ENCODE assay signal across 34 cellular contexts in genomic region chr1:247961796-247962195, GRCh38. TPM values are rescaled to one million over a fixed set of nuclear protein-coding genes. Genes with fewer than 3 reads are reported as not detected.
"Had no signal": no experiment of that assay in that cellular context is flagged by ENCODE, and none has a peak within 500 bp of the region (broad histone marks: within the 10 kb centered on the region; RNA-seq: fewer than 3 reads in every experiment).

No MANE protein-coding gene starts in this region.

- ATAC-seq: left colon; left lung; lower lobe of right lung; natural killer cell; right lobe of liver; stimulated activated naive B cell treated with anti-CD40 and anti-IgM and Interleukin-4, amounts not matched to agents 10 μg/mL and 1 μg/mL and 100 μg/mL, for 72 hours; stimulated activated naive CD8-positive, alpha-beta T cell treated with anti-CD3 and anti-CD28 coated beads, Interleukin-15, Interleukin-2, amounts not matched to agents 100 U/mL and 50 U/mL, for 24 hours; upper lobe of right lung had no signal

- H3K27ac ChIP-seq: left lung, lower lobe of right lung, neural progenitor cell, neutrophil, ovary, right atrium auricular region, right lobe of liver, stomach, testis, tibial artery, upper lobe of right lung had no signal

- H3K4me1 ChIP-seq: left lung, lower lobe of right lung, neural progenitor cell, right atrium auricular region, right lobe of liver, stomach, testis, tibial artery, upper lobe of right lung had no signal

- H3K36me3 ChIP-seq: left lung, lower lobe of right lung, neural progenitor cell, neutrophil, ovary, right atrium auricular region, right lobe of liver, stomach, tibial artery, upper lobe of right lung had no signal

- H3K4me3 ChIP-seq: left lung, lower lobe of right lung, neural progenitor cell, ovary, right atrium auricular region, right lobe of liver, smooth muscle cell, stomach, testis, tibial artery, upper lobe of right lung had no signal

- H3K9me3 ChIP-seq: left lung, lower lobe of right lung, neutrophil, ovary, right atrium auricular region, right lobe of liver, testis, tibial artery, upper lobe of right lung had no signal

- H3K9ac ChIP-seq: neural progenitor cell had no signal

- H2AFZ ChIP-seq: neural progenitor cell had no signal

- DNase-seq: hypothalamus; immature natural killer cell; kidney; left colon; left lung; lower lobe of right lung; mesendoderm; naive B cell; natural killer cell; nephron progenitor cell; occipital lobe; ovary; right lobe of liver; stimulated activated CD4-positive, alpha-beta T cell treated with anti-CD3 and anti-CD28 coated beads, Interleukin-15, amount 100 ng/mL, for 24 hours; stimulated activated CD4-positive, alpha-beta T cell treated with anti-CD3 and anti-CD28 coated beads, Interleukin-2, amount 100 ng/mL, for 24 hours; stimulated activated CD4-positive, alpha-beta T cell treated with anti-CD3 and anti-CD28 coated beads, Interleukin-4, amount 100 ng/mL, for 1 hour; stimulated activated naive B cell treated with anti-CD40 and anti-IgM and Interleukin-4, amounts not matched to agents 10 μg/mL and 1 μg/mL and 100 μg/mL, for 72 hours; stimulated activated naive CD8-positive, alpha-beta T cell treated with anti-CD3 and anti-CD28 coated beads, Interleukin-15, Interleukin-2, amounts not matched to agents 100 U/mL and 50 U/mL, for 24 hours; stomach; testis; tibial artery; trophoblast cell; upper lobe of right lung had no signal

- H3K27me3 ChIP-seq: left lung, neural progenitor cell, neutrophil, ovary, right atrium auricular region, right lobe of liver, stomach, testis, tibial artery, upper lobe of right lung had no signal

- H3K4me2 ChIP-seq: neural progenitor cell, smooth muscle cell had no signal

RNA-seq across cellular contexts. Expression of gene OR2AK2, which starts 3.2 kb away (rescaled TPM):
- total RNA-seq: kidney, left colon, left lung, liver, lower lobe of right lung, mesothelial cell of epicardium, progenitor cell of endocrine pancreas, pulmonary artery endothelial cell, renal cortical epithelial cell, right atrium auricular region, right lobe of liver, skeletal muscle tissue, smooth muscle cell, stomach, upper lobe of right lung had no signal

RNA-seq across cellular contexts. Expression of gene OR2L8, which starts 13.1 kb away (rescaled TPM):
- total RNA-seq: kidney, left colon, left lung, lower lobe of right lung, mesothelial cell of epicardium, progenitor cell of endocrine pancreas, pulmonary artery endothelial cell, right atrium auricular region, right lobe of liver, skeletal muscle tissue, smooth muscle cell, stomach, upper lobe of right lung had no signal

RNA-seq across cellular contexts. Expression of gene OR2AJ1, which starts 37.1 kb away (rescaled TPM):
- total RNA-seq: kidney, left colon, left lung, liver, lower lobe of right lung, mesothelial cell of epicardium, mononuclear cell, natural killer cell, ovary, progenitor cell of endocrine pancreas, pulmonary artery endothelial cell, renal cortical epithelial cell, right atrium auricular region, right lobe of liver, skeletal muscle tissue, smooth muscle cell, upper lobe of right lung had no signal

RNA-seq across cellular contexts. Expression of gene OR2T8, which starts 41.7 kb away (rescaled TPM):
- total RNA-seq: kidney, left lung, lower lobe of right lung, mesothelial cell of epicardium, natural killer cell, occipital lobe, ovary, progenitor cell of endocrine pancreas, pulmonary artery endothelial cell, renal cortical epithelial cell, right atrium auricular region, right lobe of liver, skeletal muscle tissue, smooth muscle cell, stomach, upper lobe of right lung had no signal

RNA-seq across cellular contexts. Expression of gene OR2L5, which starts 51.7 kb away (rescaled TPM):
- total RNA-seq: kidney, left colon, left lung, lower lobe of right lung, mesothelial cell of epicardium, mononuclear cell, natural killer cell, progenitor cell of endocrine pancreas, pulmonary artery endothelial cell, right atrium auricular region, right lobe of liver, skeletal muscle tissue, smooth muscle cell, stomach, upper lobe of right lung had no signal
